ENCODE assay signal across 12 cellular contexts in the genomic region with DNA sequence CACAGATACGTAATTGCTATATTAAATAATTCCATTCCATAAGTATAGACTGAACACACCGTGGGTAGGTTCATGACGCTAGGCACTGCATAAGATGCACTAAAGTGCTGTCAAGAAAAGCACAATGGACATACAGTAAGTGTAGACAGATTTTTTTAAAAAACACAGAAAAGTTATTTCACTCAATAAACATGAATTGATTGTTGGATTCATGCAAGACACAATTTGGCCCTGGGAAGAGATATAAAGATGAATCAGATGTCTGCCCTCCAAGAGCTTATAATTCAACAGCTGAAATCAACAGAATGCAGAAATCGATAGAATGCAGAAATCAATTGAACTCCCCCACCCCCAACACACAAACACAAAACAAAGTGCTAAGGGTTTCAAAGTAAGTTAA. TPM values are rescaled to one million over a fixed set of nuclear protein-coding genes. Genes with fewer than 3 reads are reported as not detected.
A peak's percentile ranks its signal among the peaks of the same experiment; 100 is the strongest.
DNase-seq lines count a peak whose midpoint lies in the region; ATAC-seq and TF ChIP-seq lines count a peak whose summit lies in the region.
"Had no signal": no experiment of that assay in that cellular context is flagged by ENCODE, and none has a peak within 500 bp of the region (broad histone marks: within the 10 kb centered on the region; RNA-seq: fewer than 3 reads in every experiment).

No MANE protein-coding gene starts in this region.

- H3K27ac ChIP-seq in muscle layer of colon (ENCODE audit: low read depth, low read length) (no peak overlapping the region), sigmoid colon (no peak overlapping the region), caudate nucleus (ENCODE audit: low read depth, low read length) (no peak overlapping the region)
- H3K27ac ChIP-seq: vagina had no signal

- peak overlapping the region; percentile 96 for H3K4me3 Mint-ChIP-seq in HFFc6
- peak overlapping the region; percentile 99 for H3K4me3 Mint-ChIP-seq in activated naive CD8-positive, alpha-beta T cell treated with anti-CD3 and anti-CD28 coated beads, Interleukin-2, amount 50 U/mL, for 24 hours

- in situ Hi-C loops in GM13977 (cut with MboI; ENCODE audit: low pct_unique_long_range_greater_than_20kb, low sequenced_read_pairs, unreplicated experiment) = loop anchor here (25.0 kb wide), 1 partner anchor 372 kb away; no protein-coding TSS in a partner anchor

- H3K27me3 ChIP-seq in muscle layer of colon (ENCODE audit: control insufficient read depth in 1 of 2, insufficient read depth in 2 of 2, low read length in 2 of 2) = no peaks in the 10 kb centered on the region
- no peaks in the 10 kb centered on the region for H3K27me3 ChIP-seq in sigmoid colon
- H3K27me3 ChIP-seq: vagina had no signal

- peak overlapping the region; percentile 91 for H3K4me3 ChIP-seq in AG10803 (ENCODE audit: low read length)
- H3K4me3 ChIP-seq in muscle layer of colon (ENCODE audit: low read depth in 1 of 2, low read length in 2 of 2) = peak overlapping the region in 1 of 2 donors; percentile 20
- no peak overlapping the region for H3K4me3 ChIP-seq in sigmoid colon

- H3K27ac Mint-ChIP-seq in HFFc6 = peak overlapping the region; percentile 99
- no peak overlapping the region for H3K27ac Mint-ChIP-seq in activated naive CD8-positive, alpha-beta T cell treated with anti-CD3 and anti-CD28 coated beads, Interleukin-2, amount 50 U/mL, for 24 hours

- H3K4me1 Mint-ChIP-seq in HFFc6 (ENCODE audit: low read depth) = peaks cover 37% of the 10 kb centered on the region
- peaks cover 38% of the 10 kb centered on the region for H3K4me1 Mint-ChIP-seq in activated naive CD8-positive, alpha-beta T cell treated with anti-CD3 and anti-CD28 coated beads, Interleukin-2, amount 50 U/mL, for 24 hours

- ATAC-seq in activated naive CD8-positive, alpha-beta T cell treated with anti-CD3 and anti-CD28 coated beads, Interleukin-2, amount 50 U/mL, for 24 hours = no peak
- ATAC-seq: esophagus mucosa had no signal

- TF ChIP-seq EP300 in sigmoid colon (IDR thresholded peaks at IDR 0.05) = no peak

- H3K36me3 Mint-ChIP-seq in HFFc6 (ENCODE audit: low read depth) = no peaks in the 10 kb centered on the region
- peaks cover 2% of the 10 kb centered on the region for H3K36me3 Mint-ChIP-seq in activated naive CD8-positive, alpha-beta T cell treated with anti-CD3 and anti-CD28 coated beads, Interleukin-2, amount 50 U/mL, for 24 hours (ENCODE audit: low read depth)

- 94 to 97% methylated on average over 4 of the region's 4 CpGs for whole genome bisulfite sequencing in sigmoid colon, 2 donors

- peak overlapping the region; percentile 74 for H3K9ac ChIP-seq in muscle layer of colon (ENCODE audit: low read length)

- no peak for TF ChIP-seq CTCF in AG10803 (conservative IDR thresholded peaks at IDR 0.05; ENCODE audit: low read length)
- no peak for TF ChIP-seq CTCF in HFFc6 (IDR thresholded peaks at IDR 0.05)
- no peak for TF ChIP-seq CTCF in GM13977 (IDR thresholded peaks at IDR 0.05; ENCODE audit: extremely low read depth, insufficient read depth, missing control alignments)
- TF ChIP-seq CTCF in sigmoid colon (IDR thresholded peaks at IDR 0.05) = no peak

- DNase-seq in AG10803 (ENCODE audit: low read depth) (no peak), HFFc6 (no peak), GM13977 (ENCODE audit: low spot score) (no peak), NCI-H2171 (lab: John Stamatoyannopoulos, UW) (no peak), sigmoid colon (no peak), caudate nucleus (lab: John Stamatoyannopoulos, UW) (no peak)
- DNase-seq in activated naive CD8-positive, alpha-beta T cell treated with anti-CD3 and anti-CD28 coated beads, Interleukin-2, amount 50 U/mL, for 24 hours = no peak
- DNase-seq: DMS153, NCI-H2081 treated with DMSO at 0.1 percent for 48 hours had no signal

- intact Hi-C loops in sigmoid colon (cut with DNase I) = no loop called here

- H3K4me1 ChIP-seq in muscle layer of colon (ENCODE audit: insufficient read depth, low read length) (peaks cover 14% of the 10 kb centered on the region), sigmoid colon (peaks cover 0 to 32% (median 16%) of the 10 kb centered on the region in 4 donors)

- H3K36me3 ChIP-seq in muscle layer of colon (ENCODE audit: insufficient read depth, low read length) (no peaks in the 10 kb centered on the region), sigmoid colon (peaks cover 0 to 7% (median 0%) of the 10 kb centered on the region in 4 donors)
- H3K36me3 ChIP-seq: vagina had no signal

- H3K9me3 ChIP-seq in muscle layer of colon (ENCODE audit: low read length) = no peaks in the 10 kb centered on the region
- no peaks in the 10 kb centered on the region for H3K9me3 ChIP-seq in sigmoid colon
- H3K9me3 ChIP-seq: vagina had no signal

- no peaks in the 10 kb centered on the region; the same call in 1 of the 2 replicates for H3K27me3 Mint-ChIP-seq in HFFc6 (ENCODE audit: insufficient read depth)
- no peaks in the 10 kb centered on the region for H3K27me3 Mint-ChIP-seq in activated naive CD8-positive, alpha-beta T cell treated with anti-CD3 and anti-CD28 coated beads, Interleukin-2, amount 50 U/mL, for 24 hours

- TF ChIP-seq POLR2A in sigmoid colon (IDR thresholded peaks at IDR 0.05) = no peak

- no peaks in the 10 kb centered on the region for H3K9me3 Mint-ChIP-seq in HFFc6
- no peaks in the 10 kb centered on the region for H3K9me3 Mint-ChIP-seq in activated naive CD8-positive, alpha-beta T cell treated with anti-CD3 and anti-CD28 coated beads, Interleukin-2, amount 50 U/mL, for 24 hours

RNA-seq across cellular contexts. Expression of a gene that starts 1.8 kb away (rescaled TPM):
- 10 to 100 TPM; 43.5 to 54.0 (median 52.2) TPM for total RNA-seq in HFFc6 (2021; fragmentation: NEBNext Ultra II Directional; extraction: Animal tissue kit (Norgen Biotek cat#: 25700))
- total RNA-seq in sigmoid colon = 10 to 100 TPM; 41.9 to 53.2 (median 48.1) TPM
- 10 to 100 TPM in 1 of 3 donors, 1 to 10 TPM in 2; 3.9 to 21.3 (median 7.2) TPM for polyA plus RNA-seq in sigmoid colon

RNA-seq across cellular contexts. Expression of a gene that starts 32.3 kb away (rescaled TPM):
- total RNA-seq in HFFc6 (2021; fragmentation: NEBNext Ultra II Directional; extraction: Animal tissue kit (Norgen Biotek cat#: 25700)) = 100 to 1,000 TPM; 111 to 123 (median 113) TPM
- total RNA-seq in sigmoid colon = 100 to 1,000 TPM in 1 of 4 donors, 10 to 100 TPM in 3; 67.9 to 104 (median 83.3) TPM
- polyA plus RNA-seq in sigmoid colon = 10 to 100 TPM; 59.2 to 67.9 (median 66.4) TPM
